ENCODE assay signal across 8 cellular contexts in the genomic region with DNA sequence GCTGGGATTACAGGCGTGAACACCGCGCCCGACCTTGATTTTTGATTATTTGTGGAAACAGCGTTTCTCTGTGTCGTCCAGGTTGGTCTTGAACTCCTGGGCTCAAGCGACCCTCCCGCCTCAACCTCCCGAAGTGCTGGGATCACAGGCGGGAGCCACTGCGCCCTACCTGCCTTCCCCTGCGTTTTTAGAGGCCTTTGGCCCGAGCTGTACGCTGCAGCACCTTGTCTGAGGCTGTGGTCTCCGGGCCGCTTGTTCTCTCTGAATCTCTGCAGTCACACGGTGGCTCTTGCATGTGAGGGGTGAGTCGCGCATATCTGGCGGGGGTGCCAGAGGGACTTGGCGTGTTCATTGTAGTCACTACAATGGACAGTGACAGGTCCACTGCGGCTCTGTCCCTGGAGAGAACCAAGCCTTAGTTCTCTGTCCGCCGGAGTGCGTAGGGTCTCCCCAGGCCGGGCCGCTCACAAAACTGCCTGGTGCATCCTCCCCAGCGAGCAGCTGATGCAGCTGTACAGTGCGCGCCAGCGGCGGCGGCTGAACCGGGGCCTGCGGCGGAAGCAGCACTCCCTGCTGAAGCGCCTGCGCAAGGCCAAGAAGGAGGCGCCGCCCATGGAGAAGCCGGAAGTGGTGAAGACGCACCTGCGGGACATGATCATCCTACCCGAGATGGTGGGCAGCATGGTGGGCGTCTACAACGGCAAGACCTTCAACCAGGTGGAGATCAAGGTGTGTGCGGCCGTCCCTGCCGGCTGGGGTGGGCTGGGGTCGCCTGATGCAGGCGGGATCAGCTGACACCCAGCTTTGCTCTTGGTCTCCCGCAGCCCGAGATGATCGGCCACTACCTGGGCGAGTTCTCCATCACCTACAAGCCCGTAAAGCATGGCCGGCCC. TPM values are rescaled to one million over a fixed set of nuclear protein-coding genes. Genes with fewer than 3 reads are reported as not detected.
DNase-seq lines count a peak whose midpoint lies in the region; FAIRE-seq and TF ChIP-seq lines count a peak whose summit lies in the region.
"Not testable (repeated sequence)": the region's sequence is repeated elsewhere in the genome, so short reads cannot be mapped to it uniquely, and the experiment has no call there.

No MANE protein-coding gene starts in this region.

- H3K79me2 ChIP-seq in DOHH2 (ENCODE audit: control insufficient read depth, low read length): peaks cover 35% of the 10 kb centered on the region

- not testable (repeated sequence) for H3K9me3 ChIP-seq in DOHH2 (ENCODE audit: control insufficient read depth, insufficient read depth, low read length); ascending aorta; kidney (ENCODE audit: control insufficient read depth in 1 of 2, low read length in 2 of 2); neuronal stem cell (replicated peaks in 1 of 2; ENCODE audit: control insufficient read depth in 2 of 2, insufficient read depth in 1 of 2, low read depth in 1 of 2, low read length in 2 of 2); transverse colon

- H3K79me1 ChIP-seq in neuronal stem cell (ENCODE audit: low read depth, low read length): peaks cover 21% of the 10 kb centered on the region

- peak overlapping the region; percentile 93 for H3K23ac ChIP-seq in neuronal stem cell (ENCODE audit: low read depth, low read length, poor library complexity)

- H2BK12ac ChIP-seq in neuronal stem cell (ENCODE audit: low read length): not testable (repeated sequence)

- not testable (repeated sequence) for H3K27me3 ChIP-seq in DOHH2 (ENCODE audit: control insufficient read depth, low read length); ascending aorta; neuronal stem cell (ENCODE audit: control insufficient read depth in 3 of 3, insufficient read depth in 3 of 3, low read depth in 1 of 3, low read length in 3 of 3); transverse colon

- H3K36me3 ChIP-seq in DOHH2 (ENCODE audit: control insufficient read depth, low read length) (peaks cover 51% of the 10 kb centered on the region), ascending aorta (peaks cover 21 to 47% of the 10 kb centered on the region in 2 donors), kidney (ENCODE audit: control insufficient read depth in 1 of 2, insufficient read depth in 2 of 2, low read length in 2 of 2) (peaks cover 14 to 21% of the 10 kb centered on the region in 2 donors), neuronal stem cell (replicated peaks in 1 of 2; ENCODE audit: control insufficient read depth in 2 of 2, insufficient read depth in 2 of 2, low read length in 2 of 2) (peaks cover 34 to 53% of the 10 kb centered on the region in 2 donors), transverse colon (peaks cover 0 to 31% (median 10%) of the 10 kb centered on the region in 4 donors)

- peaks cover 19% of the 10 kb centered on the region for H4K20me1 ChIP-seq in DOHH2 (ENCODE audit: control insufficient read depth, insufficient read depth, low read depth, low read length)

- peak overlapping the region; percentile 92 for H4K8ac ChIP-seq in neuronal stem cell (ENCODE audit: low read depth, low read length)

- H3K4ac ChIP-seq in neuronal stem cell (ENCODE audit: low read length): not testable (repeated sequence)

- H3K4me2 ChIP-seq in DOHH2 (ENCODE audit: low read length): peak overlapping the region; percentile 87
- H3K4me2 ChIP-seq in neuronal stem cell (ENCODE audit: insufficient read depth, low read length, poor library complexity, severe bottlenecking): peak overlapping the region; percentile 91

- H3K27ac ChIP-seq in DOHH2 (ENCODE audit: low read depth, low read length) (peak overlapping the region; percentile 79), ascending aorta (peak overlapping the region in 1 of 2 donors; percentile 85), epithelial cell of prostate (peak overlapping the region; percentile 81), transverse colon (peak overlapping the region in 3 of 4 donors; percentile 87 to 90 (median 90))
- H3K27ac ChIP-seq in kidney (ENCODE audit: low read depth in 2 of 2, low read length in 2 of 2); neuronal stem cell (replicated peaks; ENCODE audit: low read length): not testable (repeated sequence)

- H2AK5ac ChIP-seq in neuronal stem cell (ENCODE audit: low read depth, low read length): not testable (repeated sequence)

- H3K4me3 ChIP-seq in DOHH2 (ENCODE audit: low read length) (peak overlapping the region; percentile 94), LNCaP clone FGC (ENCODE audit: low read depth, low read length) (peak overlapping the region; percentile 91), ascending aorta (peak overlapping the region; percentile 75 to 81), kidney (ENCODE audit: low read length in 2 of 2) (peak overlapping the region; percentile 24 to 86), neuronal stem cell (ENCODE audit: low read length in 2 of 2) (peak overlapping the region; percentile 89 to 92), transverse colon (peak overlapping the region; percentile 53 to 93 (median 84))

- not testable (repeated sequence) for H2BK120ac ChIP-seq in neuronal stem cell (ENCODE audit: low read depth, low read length)

- peak overlapping the region; percentile 41 to 89 for H3K9ac ChIP-seq in kidney (ENCODE audit: low read length in 2 of 2)
- peak overlapping the region; percentile 72 for H3K9ac ChIP-seq in neuronal stem cell (ENCODE audit: low read depth, low read length, poor library complexity)

- in situ Hi-C loops in transverse colon (cut with MboI; ENCODE audit: low pct_ligation_motif_present in 1 of 4, low pct_unique_long_range_greater_than_20kb in 1 of 4, low sequenced_read_pairs in 3 of 4): not testable (repeated sequence)

- not testable (repeated sequence) for TF ChIP-seq CTCF in DOHH2 (IDR thresholded peaks at IDR 0.05; ENCODE audit: low read depth, low read length, poor library complexity, severe bottlenecking); LNCaP clone FGC (IDR thresholded peaks at IDR 0.05; ENCODE audit: control insufficient read depth, extremely low read depth, insufficient read depth); ascending aorta (IDR thresholded peaks at IDR 0.05); kidney (IDR thresholded peaks at IDR 0.05; ENCODE audit: borderline replicate concordance, extremely low read depth, insufficient read depth); transverse colon (IDR thresholded peaks at IDR 0.05)

- peaks cover 67% of the 10 kb centered on the region for H3F3A ChIP-seq in DOHH2 (ENCODE audit: control insufficient read depth, insufficient read depth)

- WGBS in neuronal stem cell (ENCODE audit: extremely low coverage in 2 of 2, insufficient read length in 2 of 2, insufficient replicate concordance in 1 of 2), 2 donors: no CpG with 5 or more reads among the region's 57 CpGs
- 81% methylated on average over 56 of the region's 57 CpGs; no CpG with 5 or more reads in 1 of the 2 donors for WGBS in transverse colon (ENCODE audit: low coverage in 1 of 2), 2 donors

- intact Hi-C loops in ascending aorta (cut with DNase I): loop anchor here (2.0 to 5.0 kb wide), 4 partner anchors 33 to 73 kb away; a partner anchor contains a TSS
- intact Hi-C loops in kidney (cut with DNase I): not testable (repeated sequence)
- intact Hi-C loops in transverse colon (cut with DNase I; ENCODE audit: low total_unique reads): loop anchor here (10.0 kb wide), 1 partner anchor 145 kb away; no protein-coding TSS in a partner anchor

- H3K18ac ChIP-seq in neuronal stem cell (ENCODE audit: low read length): peak overlapping the region; percentile 11

- not testable (repeated sequence) for DNase-seq in LNCaP clone FGC (ENCODE audit: low read depth); ascending aorta (ENCODE audit: low spot score in 2 of 2); epithelial cell of prostate (ENCODE audit: low read depth, low spot score); kidney; neuronal stem cell (ENCODE audit: low spot score); transverse colon
- peak; percentile 36 for DNase-seq in T1000 (lab: John Stamatoyannopoulos, UW)

- H2BK5ac ChIP-seq in neuronal stem cell (ENCODE audit: low read length): peak overlapping the region; percentile 53

- not testable (repeated sequence) for H2AFZ ChIP-seq in neuronal stem cell (ENCODE audit: low read length)

- TF ChIP-seq POLR2A in transverse colon (IDR thresholded peaks at IDR 0.05): not testable (repeated sequence)

- not testable (repeated sequence) for FAIRE-seq in kidney (lab: Jason Lieb, UNC)

- H3K14ac ChIP-seq in neuronal stem cell (ENCODE audit: low read length): peak overlapping the region; percentile 9

- H4K91ac ChIP-seq in neuronal stem cell (ENCODE audit: low read depth, low read length, poor library complexity): not testable (repeated sequence)

- not testable (repeated sequence) for TF ChIP-seq EP300 in transverse colon (IDR thresholded peaks at IDR 0.05; ENCODE audit: low read depth)

- H2BK15ac ChIP-seq in neuronal stem cell (ENCODE audit: low read length): not testable (repeated sequence)

- H3K4me1 ChIP-seq in DOHH2 (ENCODE audit: control insufficient read depth, low read length) (peaks cover 66% of the 10 kb centered on the region), ascending aorta (peaks cover 8 to 16% of the 10 kb centered on the region in 2 donors), kidney (ENCODE audit: control insufficient read depth in 1 of 2, insufficient read depth in 1 of 2, low read depth in 1 of 2, low read length in 2 of 2) (peaks cover 3 to 12% of the 10 kb centered on the region in 2 donors), transverse colon (peaks cover 6 to 32% (median 21%) of the 10 kb centered on the region in 4 donors)
- not testable (repeated sequence) for H3K4me1 ChIP-seq in neuronal stem cell (ENCODE audit: control insufficient read depth in 2 of 2, insufficient read depth in 1 of 2, low read depth in 1 of 2, low read length in 2 of 2)

- H3K9me2 ChIP-seq in DOHH2 (replicated peaks; ENCODE audit: control insufficient read depth, low read length): not testable (repeated sequence)

RNA-seq across cellular contexts. Expression of a gene that starts 1.6 kb away (rescaled TPM):
- total RNA-seq in ascending aorta (3,111 TPM), kidney (893 TPM), transverse colon (1,000 to 10,000 TPM; 1,367 to 2,740 (median 2,511) TPM)
- 1,823 TPM for polyA plus RNA-seq in kidney (ENCODE audit: insufficient read depth, low read depth, low replicate concordance)
- polyA plus RNA-seq in neuronal stem cell (2013, experiment 1 of 2): 3,965 TPM
- polyA plus RNA-seq in neuronal stem cell (2013, experiment 2 of 2): 3,732 TPM

RNA-seq across cellular contexts. Expression of a gene that starts 10.2 kb away (rescaled TPM):
- total RNA-seq in ascending aorta: not detected
- 0.25 TPM for total RNA-seq in kidney
- polyA plus RNA-seq in kidney (ENCODE audit: insufficient read depth, low read depth, low replicate concordance): not detected
- polyA plus RNA-seq in neuronal stem cell (2013, experiment 1 of 2): 3.4 TPM
- 3.9 TPM for polyA plus RNA-seq in neuronal stem cell (2013, experiment 2 of 2)
- total RNA-seq in transverse colon: 1 to 10 TPM in 1 of 4 donors, under 1 TPM in 3; under 0.01 to 6.0 (median 0.36) TPM

RNA-seq across cellular contexts. Expression of a gene that starts 32.4 kb away (rescaled TPM):
- total RNA-seq in ascending aorta: 15.8 TPM
- total RNA-seq in kidney: 98.5 TPM
- 47.7 TPM for polyA plus RNA-seq in kidney (ENCODE audit: insufficient read depth, low read depth, low replicate concordance)
- polyA plus RNA-seq in neuronal stem cell (2013, experiment 1 of 2): 124 TPM
- 126 TPM for polyA plus RNA-seq in neuronal stem cell (2013, experiment 2 of 2)
- total RNA-seq in transverse colon: 10 to 100 TPM; 36.3 to 77.2 (median 41.6) TPM

RNA-seq across cellular contexts. Expression of a gene that starts 38.4 kb away (rescaled TPM):
- total RNA-seq in ascending aorta: 56.4 TPM
- total RNA-seq in kidney: 16.3 TPM
- polyA plus RNA-seq in kidney (ENCODE audit: insufficient read depth, low read depth, low replicate concordance): 209 TPM
- 41.6 TPM for polyA plus RNA-seq in neuronal stem cell (2013, experiment 1 of 2)
- polyA plus RNA-seq in neuronal stem cell (2013, experiment 2 of 2): 42.6 TPM
- 1 to 10 TPM; 1.4 to 4.4 (median 2.9) TPM for total RNA-seq in transverse colon

RNA-seq across cellular contexts. Expression of a gene that starts 39.2 kb away (rescaled TPM):
- total RNA-seq in ascending aorta: 32.7 TPM
- total RNA-seq in kidney: 32.5 TPM
- 50.9 TPM for polyA plus RNA-seq in kidney (ENCODE audit: insufficient read depth, low read depth, low replicate concordance)
- 22.9 TPM for polyA plus RNA-seq in neuronal stem cell (2013, experiment 1 of 2)
- 21.4 TPM for polyA plus RNA-seq in neuronal stem cell (2013, experiment 2 of 2)
- 10 to 100 TPM; 36.2 to 89.2 (median 46.0) TPM for total RNA-seq in transverse colon
